8 cellular contexts compared by ENCODE assay signal in the genomic region with DNA sequence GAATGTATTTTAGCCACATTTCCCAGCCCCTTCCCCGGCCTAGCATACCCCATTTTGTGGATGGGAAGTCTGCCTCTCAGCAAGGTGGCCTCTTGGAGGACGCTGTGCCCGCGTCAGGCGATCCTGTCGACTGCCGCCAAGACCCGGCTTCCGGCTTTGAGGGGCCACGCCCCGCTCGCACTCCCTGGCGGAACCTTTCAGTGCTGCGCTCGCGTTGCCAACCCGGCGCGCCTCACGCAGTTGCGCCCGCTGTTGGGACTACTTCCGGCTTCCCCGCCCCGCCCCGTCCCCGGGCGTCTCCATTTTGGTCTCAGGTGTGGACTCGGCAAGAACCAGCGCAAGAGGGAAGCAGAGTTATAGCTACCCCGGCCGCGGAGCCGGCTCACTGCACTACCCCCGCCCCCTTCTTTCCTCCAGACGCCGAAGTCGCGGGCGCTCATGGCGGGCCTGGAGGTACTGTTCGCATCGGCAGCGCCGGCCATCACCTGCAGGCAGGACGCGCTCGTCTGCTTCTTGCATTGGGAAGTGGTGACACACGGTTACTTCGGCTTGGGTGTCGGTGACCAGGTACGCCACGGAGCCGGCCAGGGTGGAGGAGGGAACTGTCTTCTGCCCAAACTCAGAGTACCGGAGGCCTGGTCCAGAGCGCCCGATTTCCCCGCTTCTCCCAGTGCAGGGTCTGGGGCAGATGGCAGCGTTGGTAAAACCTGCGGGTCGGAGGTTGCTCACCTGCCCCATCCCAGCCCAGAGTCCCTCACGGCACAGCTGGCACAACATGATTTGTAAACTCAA. TPM values are rescaled to one million over a fixed set of nuclear protein-coding genes. Genes with fewer than 3 reads are reported as not detected.
DNase-seq lines count a peak whose midpoint lies in the region; ATAC-seq and TF ChIP-seq lines count a peak whose summit lies in the region.

A gene with protein sequence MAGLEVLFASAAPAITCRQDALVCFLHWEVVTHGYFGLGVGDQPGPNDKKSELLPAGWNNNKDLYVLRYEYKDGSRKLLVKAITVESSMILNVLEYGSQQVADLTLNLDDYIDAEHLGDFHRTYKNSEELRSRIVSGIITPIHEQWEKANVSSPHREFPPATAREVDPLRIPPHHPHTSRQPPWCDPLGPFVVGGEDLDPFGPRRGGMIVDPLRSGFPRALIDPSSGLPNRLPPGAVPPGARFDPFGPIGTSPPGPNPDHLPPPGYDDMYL (plus strand): TSS at position 267 of the 792 bp plus-strand sequence. CDS start 172 bp downstream, at position 439.

- peaks cover 7 to 40% (median 18%) of the 10 kb centered on the region in 11 experiments; a peak in 15 of 22 replicates for H4K20me1 ChIP-seq in BLaER1 treated with 17β-estradiol and CSF1 and Interleukin-3, amounts not matched to agents 10 nM and 100 nM

- peak within 1 kb of the TSS; percentile 80 to 99 (median 93) for H3K4me3 ChIP-seq in BLaER1 treated with 17β-estradiol and CSF1 and Interleukin-3, amounts not matched to agents 10 nM and 100 nM
- peak within 1 kb of the TSS; percentile 92 to 96 for H3K4me3 ChIP-seq in left lung

- no peak for TF ChIP-seq CTCF in left lung (IDR thresholded peaks at IDR 0.05)

- H3K4me1 ChIP-seq in BLaER1 treated with 17β-estradiol and CSF1 and Interleukin-3, amounts not matched to agents 10 nM and 100 nM = peaks cover 47 to 57% (median 54%) of the 10 kb centered on the region in 10 experiments
- H3K4me1 ChIP-seq in left lung = peaks cover 40 to 55% of the 10 kb centered on the region in 2 donors

- H3K27ac ChIP-seq in BLaER1 treated with 17β-estradiol and CSF1 and Interleukin-3, amounts not matched to agents 10 nM and 100 nM = peak within 1 kb of the TSS; percentile 66 to 88 (median 82)
- peak within 1 kb of the TSS; percentile 57 to 84 for H3K27ac ChIP-seq in left lung

- H3K27me3 ChIP-seq in BLaER1 treated with 17β-estradiol and CSF1 and Interleukin-3, amounts not matched to agents 10 nM and 100 nM = no peaks in the 10 kb centered on the region
- no peaks in the 10 kb centered on the region for H3K27me3 ChIP-seq in left lung

- peaks cover 64% of the 10 kb centered on the region for H3K4me1 Mint-ChIP-seq in dendritic cell treated with granulocyte-macrophage colony-stimulating factor and Interleukin-4, amounts not matched to agents 40 ng/mL and 50 ng/mL, for 4 days (ENCODE audit: low read depth)

- no peaks in the 10 kb centered on the region for H3K9me3 Mint-ChIP-seq in dendritic cell treated with granulocyte-macrophage colony-stimulating factor and Interleukin-4, amounts not matched to agents 40 ng/mL and 50 ng/mL, for 4 days

- ATAC-seq in GM19328 (IDR thresholded peaks at IDR 0.05; ENCODE audit: unreplicated experiment) (peak; percentile 95), HG03520 (IDR thresholded peaks at IDR 0.05; ENCODE audit: unreplicated experiment) (peak; percentile 93), left lung (peak; percentile 99)

- H3K27me3 Mint-ChIP-seq in dendritic cell treated with granulocyte-macrophage colony-stimulating factor and Interleukin-4, amounts not matched to agents 40 ng/mL and 50 ng/mL, for 4 days = no peaks in the 10 kb centered on the region

- DNase-seq in NCI-H69 (lab: John Stamatoyannopoulos, UW) (peak; percentile 98), left lung (peak; percentile 95 to 99)
- peak; percentile 96 for DNase-seq in activated CD4-positive, alpha-beta T cell treated with anti-CD3 and anti-CD28 coated beads, Interleukin-2, amount 50 U/mL, for 1 hour
- DNase-seq in stimulated activated CD4-positive, alpha-beta T cell treated with anti-CD3 and anti-CD28 coated beads, Interleukin-2, amount 100 ng/mL, for 48 hours = peak; percentile 94 to 96

- H3K4me2 ChIP-seq in BLaER1 treated with 17β-estradiol and CSF1 and Interleukin-3, amounts not matched to agents 10 nM and 100 nM = peak within 1 kb of the TSS; percentile 88 to 99 (median 98)

- intact Hi-C loops in dendritic cell treated with granulocyte-macrophage colony-stimulating factor and Interleukin-4, amounts not matched to agents 40 ng/mL and 50 ng/mL, for 4 days (cut with micrococcal nuclease) = loop anchor here (5.0 kb wide), 1 partner anchor 286 kb away; a partner anchor contains a TSS
- intact Hi-C loops in left lung (cut with DNase I) = no loop called here

- peak within 1 kb of the TSS; percentile 78 to 93 (median 88) for H3K9ac ChIP-seq in BLaER1 treated with 17β-estradiol and CSF1 and Interleukin-3, amounts not matched to agents 10 nM and 100 nM

- H3K9me3 ChIP-seq in BLaER1 treated with 17β-estradiol and CSF1 and Interleukin-3, amounts not matched to agents 10 nM and 100 nM (replicated peaks in 1 of 11) = no peaks in the 10 kb centered on the region
- no peaks in the 10 kb centered on the region for H3K9me3 ChIP-seq in left lung

- H3K36me3 Mint-ChIP-seq in dendritic cell treated with granulocyte-macrophage colony-stimulating factor and Interleukin-4, amounts not matched to agents 40 ng/mL and 50 ng/mL, for 4 days (ENCODE audit: low read depth) = peaks cover 37% of the 10 kb centered on the region

- peak within 1 kb of the TSS; percentile 71 for H3K27ac Mint-ChIP-seq in dendritic cell treated with granulocyte-macrophage colony-stimulating factor and Interleukin-4, amounts not matched to agents 40 ng/mL and 50 ng/mL, for 4 days

- peaks cover 17 to 35% (median 22%) of the 10 kb centered on the region in 11 experiments; a peak in 20 of 22 replicates for H3K36me3 ChIP-seq in BLaER1 treated with 17β-estradiol and CSF1 and Interleukin-3, amounts not matched to agents 10 nM and 100 nM
- H3K36me3 ChIP-seq in left lung = peaks cover 0 to 14% of the 10 kb centered on the region in 2 donors

- peak within 1 kb of the TSS; percentile 87 for H3K4me3 Mint-ChIP-seq in dendritic cell treated with granulocyte-macrophage colony-stimulating factor and Interleukin-4, amounts not matched to agents 40 ng/mL and 50 ng/mL, for 4 days

RNA-seq across cellular contexts. Expression of the gene that starts here (rescaled TPM):
- total RNA-seq in left lung = 100 to 1,000 TPM; 121 to 149 TPM

Comparison
In these comparisons a context has a peak if more than half of its experiments do, and no peak if none do; other contexts are left out.
1. Peak in every context shown above with its lines: DNase-seq, ATAC-seq, H3K4me3 ChIP-seq and H3K27ac ChIP-seq.